1 cellular context compared by ENCODE assay signal in the genomic region with DNA sequence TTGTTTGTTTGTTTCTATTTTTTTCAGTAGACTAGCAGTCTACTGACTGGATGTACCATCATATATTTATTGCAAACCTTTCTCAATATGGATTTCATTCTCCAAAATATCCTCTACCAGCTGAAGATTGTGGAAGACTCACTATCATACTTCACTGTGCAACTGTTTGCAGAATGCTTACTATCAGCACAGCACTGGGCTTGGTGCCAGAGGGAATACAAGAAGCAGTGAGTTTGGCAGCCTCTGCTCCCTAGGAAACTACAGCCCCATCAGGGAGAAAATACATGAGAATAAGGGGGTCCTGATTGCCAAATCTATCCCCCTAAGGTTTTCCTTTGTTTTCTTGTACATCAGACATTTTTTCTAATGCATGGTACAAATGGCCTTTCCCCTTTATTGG.
TF ChIP-seq lines count a peak whose summit lies in the region.

No MANE protein-coding gene starts in this region.

TF ChIP-seq in HepG2, 621 proteins besides CTCF, POLR2A, EP300 and RAD21 (continued from another document):
- TF ChIP-seq ZMYM4 (CRISPR knock-in tag; IDR thresholded peaks at IDR 0.05) (0 out of 2 replicates have a peak, but pooled peaks have one; percentile 25), NBN (conservative IDR thresholded peaks at IDR 0.05) (no peak)
TF ChIP-seq in HepG2: peak in this region for 3.
